8 cellular contexts compared by ENCODE assay signal in genomic region chr11:46242462-46242960, GRCh38. TPM values are rescaled to one million over a fixed set of nuclear protein-coding genes. Genes with fewer than 3 reads are reported as not detected.
DNase-seq lines count a peak whose midpoint lies in the region; TF ChIP-seq lines count a peak whose summit lies in the region.

No MANE protein-coding gene starts in this region.

- TF ChIP-seq CTCF in endodermal cell (conservative IDR thresholded peaks at IDR 0.05) (no peak), neutrophil (IDR thresholded peaks at IDR 0.05) (no peak)

- peak overlapping the region in 1 of 8 donors; percentile 32 for H3K27ac Mint-ChIP-seq in CD8-positive, alpha-beta memory T cell
- H3K27ac Mint-ChIP-seq in endodermal cell: peak overlapping the region; percentile 99

- peak overlapping the region; percentile 69 to 89 (median 83) for H3K4me3 Mint-ChIP-seq in CD8-positive, alpha-beta memory T cell
- H3K4me3 Mint-ChIP-seq in endodermal cell: peak overlapping the region; percentile 74

- CTCF ChIA-PET in CD8-positive, alpha-beta memory T cell (lab: Charles Lee): interaction anchor here (0.6 to 8.5 kb wide), 7 partner anchors 34 to 376 kb away, joined by 3 to 205 read pairs (median 6); partner anchors contain the start of gene DGKZ

- no peaks in the 10 kb centered on the region for H3K9me3 Mint-ChIP-seq in CD8-positive, alpha-beta memory T cell
- no peaks in the 10 kb centered on the region for H3K9me3 Mint-ChIP-seq in endodermal cell

- no peak for DNase-seq in CD8-positive, alpha-beta memory T cell
- DNase-seq in NT2/D1 (ENCODE audit: low read depth, low spot score) (no peak), endodermal cell (no peak), SHP77 (lab: John Stamatoyannopoulos, UW) (no peak), EL (no peak), AG20443 (ENCODE audit: low spot score) (no peak)
- no peak for DNase-seq in NK-92 treated with Interleukin-12 subunit alpha and Interleukin-12 subunit beta, amount 100 ng/mL, for 24 hours (lab: John Stamatoyannopoulos, UW)

- peaks cover 9 to 10% of the 10 kb centered on the region in 2 donors for H3K27me3 Mint-ChIP-seq in CD8-positive, alpha-beta memory T cell
- H3K27me3 Mint-ChIP-seq in endodermal cell (ENCODE audit: insufficient read depth): peaks cover 16% of the 10 kb centered on the region

- H3K36me3 Mint-ChIP-seq in CD8-positive, alpha-beta memory T cell: no peaks in the 10 kb centered on the region
- no peaks in the 10 kb centered on the region for H3K36me3 Mint-ChIP-seq in endodermal cell (ENCODE audit: low read depth)

- 51 to 71% methylated on average over 3 to 5 of the region's 5 CpGs for WGBS in endodermal cell (ENCODE audit: insufficient coverage in 1 of 2, insufficient read length in 1 of 2), 2 experiments

- H3K9me3 ChIP-seq in CD8-positive, alpha-beta memory T cell (ENCODE audit: low read length): no peaks in the 10 kb centered on the region
- H3K9me3 ChIP-seq in NT2/D1 (ENCODE audit: insufficient read depth, low read length) (no peaks in the 10 kb centered on the region), endodermal cell (ENCODE audit: control insufficient read depth, low read length) (no peaks in the 10 kb centered on the region), neutrophil (no peaks in the 10 kb centered on the region)

- peak overlapping the region; percentile 79 for H3K27ac ChIP-seq in CD8-positive, alpha-beta memory T cell (ENCODE audit: low read depth, low read length)
- H3K27ac ChIP-seq in endodermal cell (ENCODE audit: low read depth, low read length) (peak overlapping the region; percentile 92), neutrophil (no peak overlapping the region)

- H3K4me1 ChIP-seq in CD8-positive, alpha-beta memory T cell (ENCODE audit: insufficient read depth, low read length): peaks cover 13% of the 10 kb centered on the region
- H3K4me1 ChIP-seq in NT2/D1 (ENCODE audit: insufficient read depth, insufficient read length) (peaks cover 12% of the 10 kb centered on the region), endodermal cell (ENCODE audit: control insufficient read depth, insufficient read depth, low read length) (peaks cover 3% of the 10 kb centered on the region), neutrophil (ENCODE audit: control insufficient read depth in 1 of 2, insufficient read depth in 1 of 2, low read depth in 1 of 2, low read length in 1 of 2) (peaks cover 31 to 32% of the 10 kb centered on the region in 2 experiments)

- H3K4me1 Mint-ChIP-seq in CD8-positive, alpha-beta memory T cell: peaks cover 20 to 29% (median 26%) of the 10 kb centered on the region in 3 donors
- H3K4me1 Mint-ChIP-seq in endodermal cell: peaks cover 17% of the 10 kb centered on the region

- POLR2A ChIA-PET in CD8-positive, alpha-beta memory T cell (lab: Charles Lee): interaction anchor here (0.6 to 1.4 kb wide), 2 partner anchors 93 to 105 kb away, joined by 4 to 7 read pairs; partner anchors contain the start of gene DGKZ

- peaks cover 7% of the 10 kb centered on the region for H3K27me3 ChIP-seq in CD8-positive, alpha-beta memory T cell (ENCODE audit: insufficient read depth, low read length, poor library complexity, severe bottlenecking)
- peaks cover 8% of the 10 kb centered on the region for H3K27me3 ChIP-seq in NT2/D1 (ENCODE audit: insufficient read depth, insufficient read length)
- peaks cover 16% of the 10 kb centered on the region for H3K27me3 ChIP-seq in endodermal cell (ENCODE audit: control insufficient read depth, insufficient read depth, low read length, poor library complexity, severe bottlenecking)
- H3K27me3 ChIP-seq in neutrophil: peaks cover 19% of the 10 kb centered on the region

- H3K4me3 ChIP-seq in CD8-positive, alpha-beta memory T cell (ENCODE audit: low read length): peak overlapping the region; percentile 67
- H3K4me3 ChIP-seq in NT2/D1 (ENCODE audit: insufficient read length, low read depth) (peak overlapping the region; percentile 70), endodermal cell (ENCODE audit: low read length) (peak overlapping the region; percentile 84), neutrophil (ENCODE audit: low read depth in 1 of 2, low read length in 1 of 2) (peak overlapping the region; percentile 64 to 66)

- no peaks in the 10 kb centered on the region for H3K36me3 ChIP-seq in CD8-positive, alpha-beta memory T cell (ENCODE audit: insufficient read depth, low read length)
- H3K36me3 ChIP-seq in NT2/D1 (ENCODE audit: insufficient read depth, insufficient read length, low read length) (no peaks in the 10 kb centered on the region), endodermal cell (ENCODE audit: control insufficient read depth, insufficient read depth, low read length) (no peaks in the 10 kb centered on the region), neutrophil (no peaks in the 10 kb centered on the region)

- H3K9ac ChIP-seq in NT2/D1 (ENCODE audit: insufficient read length, low read depth) (peak overlapping the region; percentile 98), endodermal cell (ENCODE audit: extremely low read depth, low read length, poor library complexity, severe bottlenecking) (peak overlapping the region; percentile 95)

RNA-seq across cellular contexts. Expression of gene CREB3L1, which starts 35.0 kb away (rescaled TPM):
- not detected for total RNA-seq in CD8-positive, alpha-beta memory T cell
- not detected for polyA plus RNA-seq in CD8-positive, alpha-beta memory T cell
- total RNA-seq in endodermal cell: 1 to 10 TPM; 8.8 to 9.9 TPM
- 6.6 TPM for polyA plus RNA-seq in endodermal cell (2013, experiment 1 of 2)
- 7.5 TPM for polyA plus RNA-seq in endodermal cell (2013, experiment 2 of 2)

Comparison
In these comparisons a context has a peak if more than half of its experiments do, and no peak if none do; other contexts are left out.
1. RNA of gene CREB3L1, which starts 35.0 kb away (total RNA-seq): 8.8 to 9.9 TPM in endodermal cell; not detected in CD8-positive, alpha-beta memory T cell; every median in the first group is over 4 times any median in the second.
2. Peak in every context shown above with its lines, with median percentiles within 50 percentile points of each other: H3K4me3 ChIP-seq.